9 cellular contexts compared by ENCODE assay signal in the genomic region with DNA sequence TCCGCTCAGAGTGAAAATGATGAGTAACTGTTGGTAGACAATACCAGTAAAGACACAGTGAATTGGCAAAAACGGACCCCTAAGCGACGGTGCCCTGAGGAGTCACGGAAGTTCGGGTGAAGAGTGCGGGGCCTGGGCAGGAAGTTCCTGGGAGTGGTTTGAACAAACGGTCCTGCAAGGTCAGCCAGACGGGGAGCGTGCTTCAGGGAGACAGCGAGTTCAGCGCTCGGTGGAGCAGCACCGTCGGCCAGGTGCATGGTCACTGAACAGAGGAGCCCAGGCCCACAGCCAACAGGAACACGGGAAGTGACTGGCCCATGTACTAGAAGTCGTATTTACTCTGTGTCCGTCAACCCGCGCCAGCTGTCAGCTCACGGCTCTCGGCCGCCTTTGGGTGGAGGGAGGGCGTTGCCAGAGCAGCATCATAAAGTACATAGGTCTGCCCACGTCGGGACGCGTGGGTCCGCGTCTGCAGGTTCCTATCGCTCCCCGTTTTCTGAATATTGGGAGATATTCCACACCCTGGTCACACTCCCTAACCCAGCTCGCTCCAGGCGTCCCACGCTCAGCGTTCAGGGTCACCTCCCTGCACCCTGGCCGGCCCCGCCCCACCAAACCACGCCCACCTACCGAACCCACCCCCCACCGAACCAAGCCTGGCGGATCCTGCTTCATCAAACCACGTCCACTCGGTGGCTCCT.
A peak's percentile ranks its signal among the peaks of the same experiment; 100 is the strongest.
DNase-seq lines count a peak whose midpoint lies in the region; ATAC-seq, FAIRE-seq and TF ChIP-seq lines count a peak whose summit lies in the region.
"Had no signal": no experiment of that assay in that cellular context is flagged by ENCODE, and none has a peak within 500 bp of the region (broad histone marks: within the 10 kb centered on the region; RNA-seq: fewer than 3 reads in every experiment).

No MANE protein-coding gene starts in this region.

- peak overlapping the region; percentile 28 for H2AK9ac ChIP-seq in IMR-90 (replicated peaks; ENCODE audit: low read depth, low read length, poor library complexity)

- H3K36me3 Mint-ChIP-seq in progenitor cell of endocrine pancreas (ENCODE audit: insufficient read depth), result no peaks in the 10 kb centered on the region

- no peak overlapping the region for H3K27ac Mint-ChIP-seq in progenitor cell of endocrine pancreas

- no peak overlapping the region for H3K4ac ChIP-seq in IMR-90 (ENCODE audit: low read depth, low read length)
- no peak overlapping the region for H3K4ac ChIP-seq in H1 (replicated peaks; ENCODE audit: insufficient read length, low read depth, low read length)

- no peaks in the 10 kb centered on the region for H3K4me1 Mint-ChIP-seq in progenitor cell of endocrine pancreas (ENCODE audit: low read depth)

- H3K4me3 Mint-ChIP-seq in progenitor cell of endocrine pancreas (ENCODE audit: low read depth), result no peak overlapping the region

- H3K23ac ChIP-seq in IMR-90 (ENCODE audit: low read depth, low read length) (no peak overlapping the region), H1 (ENCODE audit: insufficient read length) (no peak overlapping the region)

- H3K9me3 Mint-ChIP-seq in progenitor cell of endocrine pancreas (ENCODE audit: low read depth), result peaks cover 3% of the 10 kb centered on the region

- TF ChIP-seq CTCF in IMR-90 (conservative IDR thresholded peaks at IDR 0.05; ENCODE audit: low read depth, low read length) (no peak), VCaP (conservative IDR thresholded peaks at IDR 0.05) (0 out of 2 replicates have a peak, but pooled peaks have one; percentile 7), H1 (IDR thresholded peaks at IDR 0.05; ENCODE audit: control extremely low read depth in 1 of 3, insufficient read depth in 1 of 3, low read depth in 1 of 3, low read length in 3 of 3) (no peak), neutrophil (IDR thresholded peaks at IDR 0.05) (no peak), progenitor cell of endocrine pancreas (IDR thresholded peaks at IDR 0.05; ENCODE audit: unreplicated experiment) (no peak)

- CTCF ChIA-PET in IMR-90 (lab: Yijun Ruan, JAX) (no interaction called here), H1 (lab: Charles Lee; ENCODE audit: partially characterized antibody) (interaction anchor here (0.9 kb wide), 1 partner anchor 63 kb away, joined by 3 read pairs; no protein-coding TSS in a partner anchor)

- peaks cover 4% of the 10 kb centered on the region; the same call in 1 of the 2 replicates for H3K23me2 ChIP-seq in H1 (ENCODE audit: low read depth, low read length)

- H3K9me3 ChIP-seq in IMR-90 (ENCODE audit: control insufficient read depth, insufficient read depth, low read length) (no peaks in the 10 kb centered on the region), H1 (ENCODE audit: insufficient read depth in 2 of 2, low read depth in 1 of 2, low read length in 1 of 2) (0 out of 4 replicates have a peak, but pooled peaks cover 0 to 3% of the 10 kb centered on the region in 2 experiments), neutrophil (no peaks in the 10 kb centered on the region)

- dilution Hi-C loops in IMR-90 (cut with HindIII; ENCODE audit: low sequenced_read_pairs, unreplicated experiment), result no loop called here

- H3K79me1 ChIP-seq in IMR-90 (ENCODE audit: low read depth in 1 of 2, low read length in 2 of 2), result no peaks in the 10 kb centered on the region
- no peaks in the 10 kb centered on the region for H3K79me1 ChIP-seq in H1 (ENCODE audit: low read depth, low read length)

- H3K36me3 ChIP-seq in IMR-90 (ENCODE audit: control insufficient read depth, insufficient read depth, low read length) (no peaks in the 10 kb centered on the region), H1 (ENCODE audit: control insufficient read depth in 2 of 4, insufficient read depth in 4 of 4, low read length in 3 of 4) (no peaks in the 10 kb centered on the region), neutrophil (no peaks in the 10 kb centered on the region)

- H3K14ac ChIP-seq in IMR-90 (replicated peaks; ENCODE audit: low read depth, low read length), result no peak overlapping the region
- H3K14ac ChIP-seq in H1 (ENCODE audit: insufficient read length), result no peak overlapping the region

- BruUV-seq in IMR-90 (replicated peaks; lab: Mats Ljungman, UMichigan), result no TSS peak

- 24% methylated on average over 14 of the region's 44 CpGs; no CpG with 5 or more reads in 1 of the 2 experiments for WGBS in IMR-90 (ENCODE audit: extremely low coverage in 2 of 2, insufficient read length in 1 of 2), 2 experiments
- 42% methylated on average over 37 of the region's 44 CpGs; no CpG with 5 or more reads in 1 of the 2 experiments for WGBS in H1 (ENCODE audit: extremely low coverage in 1 of 2, insufficient coverage in 1 of 2, insufficient read length in 1 of 2, insufficient replicate concordance in 2 of 2, low coverage in 1 of 2, low lambda C conversion rate in 2 of 2, missing lambda C conversion rate in 1 of 2), 2 experiments

- TF ChIP-seq EP300 in H1 (IDR thresholded peaks at IDR 0.05; ENCODE audit: borderline replicate concordance in 1 of 2, low read depth in 2 of 2, low read length in 2 of 2), result no peak

- no peak overlapping the region for H2AK5ac ChIP-seq in IMR-90 (ENCODE audit: low read depth, low read length)
- H2AK5ac ChIP-seq in H1 (ENCODE audit: low read depth, low read length), result no peak overlapping the region

- DNase-seq in IMR-90 (no peak), H1 (ENCODE audit: low read depth in 1 of 2, low spot score in 2 of 2) (peak in 1 of 2 experiments; percentile 61), NCI-H446 treated with DMSO at 0.1 percent for 48 hours (lab: John Stamatoyannopoulos, UW) (no peak), progenitor cell of endocrine pancreas (ENCODE audit: low spot score, unreplicated experiment) (no peak), AG08396 (ENCODE audit: low spot score) (no peak)

- H4K91ac ChIP-seq in IMR-90 (ENCODE audit: insufficient read depth, low read depth, low read length), result no peak overlapping the region
- no peak overlapping the region for H4K91ac ChIP-seq in H1 (replicated peaks; ENCODE audit: insufficient read length, low read length)

- H3K18ac ChIP-seq in IMR-90 (ENCODE audit: low read depth, low read length), result no peak overlapping the region
- H3K18ac ChIP-seq in H1 (ENCODE audit: extremely low read depth, low read length), result no peak overlapping the region

- H2BK12ac ChIP-seq in H1 (ENCODE audit: low read depth, low read length), result peak overlapping the region; percentile 91; the same call in 1 of the 2 replicates

- no peak overlapping the region for H2BK120ac ChIP-seq in IMR-90 (ENCODE audit: low read depth, low read length)
- no peak overlapping the region for H2BK120ac ChIP-seq in H1 (replicated peaks; ENCODE audit: low read depth, low read length)

- no peak overlapping the region for H3K56ac ChIP-seq in IMR-90 (ENCODE audit: extremely low read depth, insufficient read depth, low read length)
- H3K56ac ChIP-seq in H1 (replicated peaks; ENCODE audit: insufficient read length, low read depth, low read length), result no peak overlapping the region

- H3K9ac ChIP-seq in IMR-90 (ENCODE audit: low read depth, low read length), result no peak overlapping the region
- peak overlapping the region in 1 of 4 experiments; percentile 53; a peak in 2 of 7 replicates for H3K9ac ChIP-seq in H1 (replicated peaks in 1 of 4; ENCODE audit: extremely low read depth in 1 of 4, low read depth in 3 of 4, low read length in 3 of 4)

- H3K4me3 ChIP-seq in IMR-90 (ENCODE audit: insufficient read depth, low read depth, low read length) (no peak overlapping the region), H1 (ENCODE audit: extremely low read depth in 1 of 4, insufficient read depth in 2 of 4, low read depth in 3 of 4, low read length in 4 of 4) (peak overlapping the region; percentile 24 to 54 (median 32)), neutrophil (ENCODE audit: low read depth in 1 of 2, low read length in 1 of 2) (peak overlapping the region; percentile 58 to 70)

- H3K4me2 ChIP-seq in IMR-90 (ENCODE audit: low read depth, low read length), result peak overlapping the region; percentile 20; the same call in 1 of the 2 replicates
- H3K4me2 ChIP-seq in H1 (ENCODE audit: insufficient read depth in 1 of 2, low read depth in 2 of 2, low read length in 2 of 2), result peak overlapping the region; percentile 65 to 80

- TF ChIP-seq POLR2A in IMR-90 (IDR thresholded peaks at IDR 0.05; ENCODE audit: low read depth, low read length) (no peak), H1 (IDR thresholded peaks at IDR 0.05; ENCODE audit: control extremely low read depth in 1 of 2, low read depth in 2 of 2, low read length in 2 of 2) (no peak)

- intact Hi-C loops in IMR-90 (cut with micrococcal nuclease), result no loop called here

- H3K9me1 ChIP-seq in IMR-90 (ENCODE audit: insufficient read depth, low read length), result no peaks in the 10 kb centered on the region

- H4K8ac ChIP-seq in IMR-90 (ENCODE audit: low read depth in 2 of 2, low read length in 2 of 2) (no peak overlapping the region), H1 (ENCODE audit: extremely low read depth, insufficient read depth, low read length) (no peak overlapping the region)

- no peak overlapping the region for H2BK5ac ChIP-seq in IMR-90 (ENCODE audit: low read depth, low read length, poor library complexity, severe bottlenecking)
- H2BK5ac ChIP-seq in H1 (ENCODE audit: low read depth, low read length), result peak overlapping the region; percentile 52; the same call in 1 of the 2 replicates

- POLR2A ChIA-PET in IMR-90 (lab: Charles Lee; ENCODE audit: unreplicated experiment), result no interaction called here
- POLR2A ChIA-PET in H1 (lab: Charles Lee; ENCODE audit: partially characterized antibody), result no interaction called here

- H3K27me3 ChIP-seq in IMR-90 (ENCODE audit: control insufficient read depth, insufficient read depth, low read length) (peaks cover 9% of the 10 kb centered on the region; the same call in 1 of the 2 replicates), H1 (replicated peaks in 1 of 4; ENCODE audit: control insufficient read depth in 3 of 4, extremely low read depth in 1 of 4, insufficient read depth in 3 of 4, low read length in 3 of 4) (no peaks in the 10 kb centered on the region; a peak in 1 of 7 replicates), neutrophil (peaks cover 4% of the 10 kb centered on the region)

- H3K79me2 ChIP-seq in H1 (ENCODE audit: control insufficient read depth in 1 of 2, insufficient read depth in 2 of 2, low read length in 2 of 2), result no peaks in the 10 kb centered on the region

- H2AFZ ChIP-seq in IMR-90 (replicated peaks; ENCODE audit: low read length, poor library complexity) (peak overlapping the region; percentile 80), H1 (ENCODE audit: low read length) (peak overlapping the region; percentile 68; the same call in 1 of the 2 replicates)

- H2BK15ac ChIP-seq in IMR-90 (ENCODE audit: low read depth, low read length), result no peak overlapping the region
- H2BK15ac ChIP-seq in H1 (ENCODE audit: low read length), result peak overlapping the region; percentile 29; the same call in 1 of the 2 replicates

- TF ChIP-seq RAD21 in IMR-90 (IDR thresholded peaks at IDR 0.05; ENCODE audit: low read length), result no peak
- TF ChIP-seq RAD21 in H1 (IDR thresholded peaks at IDR 0.05 in 1 of 2, conservative IDR thresholded peaks at IDR 0.05 in 1 of 2; ENCODE audit: low read depth in 2 of 2, low read length in 2 of 2), result no peak

- in situ Hi-C loops in IMR-90 (cut with MboI; ENCODE audit: low sequenced_read_pairs), result no loop called here

- no peaks in the 10 kb centered on the region for H3K27me3 Mint-ChIP-seq in progenitor cell of endocrine pancreas

- H4K20me1 ChIP-seq in IMR-90 (ENCODE audit: insufficient read depth, low read length) (no peaks in the 10 kb centered on the region), H1 (replicated peaks in 1 of 2; ENCODE audit: control insufficient read depth in 1 of 2, insufficient read depth in 2 of 2, low read length in 2 of 2) (no peaks in the 10 kb centered on the region)

- FAIRE-seq in H1 (lab: Jason Lieb, UNC), result no peak
- FAIRE-seq: TTC549 had no signal

- H4K5ac ChIP-seq in IMR-90 (ENCODE audit: low read depth, low read length), result no peak overlapping the region
- H4K5ac ChIP-seq in H1 (ENCODE audit: insufficient read length, low read depth, low read length), result no peak overlapping the region

- ATAC-seq in GM19043 (IDR thresholded peaks at IDR 0.05; ENCODE audit: low read depth, unreplicated experiment), result peak; percentile 72
- ATAC-seq in IMR-90 (ENCODE audit: low read depth), result no peak

- H3K27ac ChIP-seq in IMR-90 (ENCODE audit: insufficient read depth, low read length) (no peak overlapping the region), VCaP (peak overlapping the region; percentile 54), H1 (ENCODE audit: low read depth, low read length) (no peak overlapping the region), neutrophil (no peak overlapping the region)

- H3K4me1 ChIP-seq in IMR-90 (ENCODE audit: control insufficient read depth, insufficient read depth, low read length) (no peaks in the 10 kb centered on the region), H1 (replicated peaks in 1 of 4; ENCODE audit: control insufficient read depth in 3 of 4, insufficient read depth in 4 of 4, low read length in 3 of 4) (peaks cover 0 to 18% (median 4%) of the 10 kb centered on the region in 4 experiments; a peak in 5 of 7 replicates), neutrophil (ENCODE audit: control insufficient read depth in 1 of 2, insufficient read depth in 1 of 2, low read depth in 1 of 2, low read length in 1 of 2) (peaks cover 7 to 11% of the 10 kb centered on the region in 2 experiments)

- H2BK20ac ChIP-seq in IMR-90 (ENCODE audit: low read depth, low read length) (no peak overlapping the region), H1 (ENCODE audit: low read length) (0 out of 2 replicates have a peak overlapping the region, but pooled peaks have one; percentile 48)
